Comparison of ENCODE assay signal across 16 cellular contexts in genomic region chr9:20566401-20566800, GRCh38.
"Had no signal": no experiment of that assay in that cellular context is flagged by ENCODE, and none has a peak within 500 bp of the region (broad histone marks: within the 10 kb centered on the region; RNA-seq: fewer than 3 reads in every experiment).

No MANE protein-coding gene starts in this region.

- H3K4me3 ChIP-seq: gastrocnemius medialis, psoas muscle, right lobe of liver, tibial nerve, upper lobe of right lung, vagina had no signal

- ATAC-seq: esophagus mucosa; gastrocnemius medialis; left lobe of liver; naive thymus-derived CD4-positive, alpha-beta T cell; psoas muscle; right lobe of liver; stimulated activated memory B cell treated with anti-CD40 and anti-IgM and Interleukin-4, amounts not matched to agents 10 μg/mL and 1 μg/mL and 100 μg/mL, for 72 hours; upper lobe of right lung had no signal

- DNase-seq: effector memory CD4-positive, alpha-beta T cell; gastrocnemius medialis; islet precursor cell; mammary epithelial cell; naive thymus-derived CD4-positive, alpha-beta T cell; nephron progenitor cell; psoas muscle; retina; right lobe of liver; stimulated activated CD4-positive, alpha-beta T cell treated with anti-CD3 and anti-CD28 coated beads, Interleukin-4, amount 100 ng/mL, for 24 hours; upper lobe of right lung had no signal

- H3K4me1 ChIP-seq: right lobe of liver had no signal

- H3K36me3 ChIP-seq: gastrocnemius medialis, right lobe of liver, tibial nerve, upper lobe of right lung, vagina had no signal

- H3K9me3 ChIP-seq: gastrocnemius medialis, psoas muscle, right lobe of liver, tibial nerve, upper lobe of right lung, vagina had no signal

- H3K27ac ChIP-seq: gastrocnemius medialis, psoas muscle, right lobe of liver, tibial nerve, upper lobe of right lung, vagina had no signal

- H3K27me3 ChIP-seq: gastrocnemius medialis, right lobe of liver, tibial nerve, upper lobe of right lung, vagina had no signal
